8 cellular contexts compared by ENCODE assay signal in the genomic region with DNA sequence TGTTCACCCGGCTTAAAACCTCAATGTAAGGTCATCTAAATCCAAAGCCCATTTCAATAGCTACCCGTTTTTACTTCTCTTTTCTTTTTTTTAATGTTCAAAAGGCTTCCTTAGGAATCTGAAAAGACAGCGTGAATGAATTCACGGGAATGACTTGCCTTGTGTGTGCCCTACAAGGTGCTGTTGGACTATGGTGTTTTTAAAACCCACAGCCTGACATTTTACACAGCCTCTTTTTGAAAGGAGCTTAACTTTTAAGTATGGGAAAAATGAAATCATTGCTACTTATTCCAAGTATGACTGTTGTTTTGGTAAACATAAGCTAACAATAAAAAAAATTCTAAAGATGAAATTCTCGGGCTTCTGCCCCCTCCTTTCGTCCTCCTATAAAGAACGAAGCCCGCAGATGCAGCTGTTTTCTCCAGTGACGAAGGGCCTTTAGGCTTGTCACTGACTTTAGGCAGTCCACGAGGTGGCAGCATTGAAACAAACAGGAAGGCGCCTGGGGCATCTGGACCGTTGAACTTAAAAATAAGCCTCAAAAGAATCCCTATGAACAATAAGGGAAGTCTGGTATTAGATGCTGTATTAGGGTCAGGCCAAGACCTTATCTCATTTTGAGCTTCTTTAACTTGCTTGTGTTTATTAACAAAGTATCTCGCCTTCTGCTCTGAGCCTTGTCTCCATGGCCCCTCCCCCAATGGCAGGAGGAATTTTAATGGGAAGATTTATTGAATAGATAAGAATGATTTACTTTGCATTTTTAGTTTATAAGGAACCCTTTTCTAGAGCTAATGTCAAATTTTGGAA.
DNase-seq lines count a peak whose midpoint lies in the region; ATAC-seq, FAIRE-seq and TF ChIP-seq lines count a peak whose summit lies in the region.

No MANE protein-coding gene starts in this region.

- peak; percentile 91 for ATAC-seq in T-helper 17 cell
- ATAC-seq in right cardiac atrium: peak; percentile 84 to 89
- ATAC-seq in sciatic nerve: peak; percentile 92
- no peak for ATAC-seq in HG03108 (IDR thresholded peaks at IDR 0.05; ENCODE audit: unreplicated experiment)

- intact Hi-C loops in right cardiac atrium (cut with DNase I): loop anchor here in 3 of 4 donors (5.0 to 10.0 kb wide), 4 partner anchors 72 to 1442 kb away; a partner anchor contains a TSS
- intact Hi-C loops in sciatic nerve (cut with DNase I): no loop called here

- peak overlapping the region; percentile 43 for H3K27ac ChIP-seq in right cardiac atrium (ENCODE audit: low read length)

- DNase-seq in ELF-1 (ENCODE audit: low read depth, low spot score) (peak; percentile 73), H54 (ENCODE audit: insufficient read length, low spot score) (peak; percentile 39), MV-4-11 (lab: John Stamatoyannopoulos, UW) (peak; percentile 89), T-helper 17 cell (peak; percentile 29 to 58 (median 38)), amygdala (lab: John Stamatoyannopoulos, UW) (peak in 43 of 56 donors; percentile 7 to 81 (median 33)), right cardiac atrium (peak; percentile 85 to 92 (median 88)), sciatic nerve (ENCODE audit: low spot score) (peak; percentile 88)

- no peak overlapping the region for H3K27ac Mint-ChIP-seq in T-helper 17 cell

- H3K4me3 ChIP-seq in right cardiac atrium (ENCODE audit: low read length): no peak overlapping the region

- H3K9me3 ChIP-seq in T-helper 17 cell (ENCODE audit: control insufficient read depth, low read length, poor library complexity, severe bottlenecking) (no peaks in the 10 kb centered on the region), right cardiac atrium (ENCODE audit: control insufficient read depth, low read length) (no peaks in the 10 kb centered on the region)

- no peaks in the 10 kb centered on the region for H3K27me3 ChIP-seq in right cardiac atrium (ENCODE audit: control insufficient read depth, insufficient read depth)

- peaks cover 9% of the 10 kb centered on the region for H3K4me1 ChIP-seq in right cardiac atrium (ENCODE audit: control insufficient read depth, insufficient read depth, low read length)

- WGBS in right cardiac atrium: 22% methylated on average over 13 of the region's 13 CpGs

- peaks cover 25% of the 10 kb centered on the region for H3K27me3 Mint-ChIP-seq in T-helper 17 cell

- H3K4me3 Mint-ChIP-seq in T-helper 17 cell: no peak overlapping the region

- FAIRE-seq in H54 (lab: Jason Lieb, UNC): peak; percentile 82

- no peak for TF ChIP-seq POLR2A in H54 (IDR thresholded peaks at IDR 0.05; ENCODE audit: low read depth, low read length)

- H3K4me1 Mint-ChIP-seq in T-helper 17 cell: peaks cover 2% of the 10 kb centered on the region

- peaks cover 3% of the 10 kb centered on the region for H3K36me3 Mint-ChIP-seq in T-helper 17 cell (ENCODE audit: low read depth)

Comparison
In these comparisons a context has a peak if more than half of its experiments do, and no peak if none do; other contexts are left out.
1. DNase-seq: peak in every context shown above with its lines; median percentile 89 in MV-4-11; 88 in right cardiac atrium; 88 in sciatic nerve; 73 in ELF-1; 39 in H54; 38 in T-helper 17 cell; 33 in amygdala.